Comparison of ENCODE assay signal across 3 cellular contexts in the genomic region with DNA sequence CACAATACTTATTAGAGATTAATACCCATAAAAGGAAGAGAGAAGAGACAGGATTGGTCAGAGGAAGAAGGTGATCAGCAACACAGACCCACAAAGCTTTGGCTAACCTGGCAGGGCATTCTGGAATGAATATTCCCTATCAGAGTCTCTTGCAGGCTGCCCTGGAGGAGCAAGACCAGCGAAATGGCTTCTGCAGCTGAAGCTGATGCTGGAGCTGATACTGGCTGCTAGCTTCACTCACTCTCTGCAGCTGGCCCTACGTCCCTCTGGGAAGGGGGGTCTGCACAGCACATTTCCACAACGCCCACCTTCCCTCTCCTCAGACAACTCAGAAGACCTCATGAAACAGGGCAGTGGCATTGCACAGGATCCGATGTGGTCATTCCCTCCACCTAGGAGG.
A peak's percentile ranks its signal among the peaks of the same experiment; 100 is the strongest.
TF ChIP-seq lines count a peak whose summit lies in the region.

No MANE protein-coding gene starts in this region.

TF ChIP-seq in SK-N-SH, 30 proteins besides CTCF, POLR2A, EP300 and RAD21:
- TF ChIP-seq GATA2 (CRISPR knock-in tag; IDR thresholded peaks at IDR 0.05): peak; percentile 70
- TF ChIP-seq, protein P1, sequence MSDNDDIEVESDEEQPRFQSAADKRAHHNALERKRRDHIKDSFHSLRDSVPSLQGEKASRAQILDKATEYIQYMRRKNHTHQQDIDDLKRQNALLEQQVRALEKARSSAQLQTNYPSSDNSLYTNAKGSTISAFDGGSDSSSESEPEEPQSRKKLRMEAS (IDR thresholded peaks at IDR 0.05; ENCODE audit: low read depth): no peak

TF ChIP-seq in SK-N-SH treated with all-trans-retinoic acid at 6 μM for 48 hours, 23 proteins besides CTCF, POLR2A, EP300 and RAD21:
- TF ChIP-seq PPARA (CRISPR knock-in tag; IDR thresholded peaks at IDR 0.05; ENCODE audit: borderline replicate concordance) (no peak), ARNTL (CRISPR knock-in tag; IDR thresholded peaks at IDR 0.05; ENCODE audit: borderline replicate concordance, low read depth) (no peak), ESRRG (CRISPR knock-in tag; IDR thresholded peaks at IDR 0.05) (no peak), CSRNP3 (CRISPR knock-in tag; IDR thresholded peaks at IDR 0.05) (no peak), POU6F1 (CRISPR knock-in tag; IDR thresholded peaks at IDR 0.05; ENCODE audit: borderline replicate concordance, low read depth) (no peak), CSDC2 (CRISPR knock-in tag; IDR thresholded peaks at IDR 0.05) (no peak)

TF ChIP-seq in H1, 55 proteins besides CTCF, POLR2A, EP300 and RAD21:
- no peak for TF ChIP-seq JUN (IDR thresholded peaks at IDR 0.05; ENCODE audit: low read depth, low read length)
- no peak for TF ChIP-seq SP2 (IDR thresholded peaks at IDR 0.05; ENCODE audit: low read length)
- TF ChIP-seq CHD2 (IDR thresholded peaks at IDR 0.05; ENCODE audit: low read length): no peak
- no peak for TF ChIP-seq TAF1 (IDR thresholded peaks at IDR 0.05; ENCODE audit: low read depth, low read length)
- no peak for TF ChIP-seq TEAD4 (IDR thresholded peaks at IDR 0.05; ENCODE audit: low read depth, low read length)
- TF ChIP-seq CTBP2 (IDR thresholded peaks at IDR 0.05; ENCODE audit: borderline replicate concordance, insufficient read depth, insufficient read length, low read length): no peak
- TF ChIP-seq, protein P1 (IDR thresholded peaks at IDR 0.05): no peak
- TF ChIP-seq SP4 (IDR thresholded peaks at IDR 0.05; ENCODE audit: low read length): no peak
- no peak for TF ChIP-seq KDM1A (IDR thresholded peaks at IDR 0.05; ENCODE audit: borderline replicate concordance, low read length)
- no peak for TF ChIP-seq ATF3 (IDR thresholded peaks at IDR 0.05; ENCODE audit: insufficient read depth, low read depth, low read length)
- TF ChIP-seq POLR2AphosphoS5 (IDR thresholded peaks at IDR 0.05; ENCODE audit: low read depth, low read length): no peak
- no peak for TF ChIP-seq MAFK (IDR thresholded peaks at IDR 0.05; ENCODE audit: low read depth, low read length)
- no peak for TF ChIP-seq USF2 (IDR thresholded peaks at IDR 0.05; ENCODE audit: low read length)
- TF ChIP-seq, protein P2, sequence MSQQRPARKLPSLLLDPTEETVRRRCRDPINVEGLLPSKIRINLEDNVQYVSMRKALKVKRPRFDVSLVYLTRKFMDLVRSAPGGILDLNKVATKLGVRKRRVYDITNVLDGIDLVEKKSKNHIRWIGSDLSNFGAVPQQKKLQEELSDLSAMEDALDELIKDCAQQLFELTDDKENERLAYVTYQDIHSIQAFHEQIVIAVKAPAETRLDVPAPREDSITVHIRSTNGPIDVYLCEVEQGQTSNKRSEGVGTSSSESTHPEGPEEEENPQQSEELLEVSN (IDR thresholded peaks at IDR 0.05): no peak
